In the genomic region with DNA sequence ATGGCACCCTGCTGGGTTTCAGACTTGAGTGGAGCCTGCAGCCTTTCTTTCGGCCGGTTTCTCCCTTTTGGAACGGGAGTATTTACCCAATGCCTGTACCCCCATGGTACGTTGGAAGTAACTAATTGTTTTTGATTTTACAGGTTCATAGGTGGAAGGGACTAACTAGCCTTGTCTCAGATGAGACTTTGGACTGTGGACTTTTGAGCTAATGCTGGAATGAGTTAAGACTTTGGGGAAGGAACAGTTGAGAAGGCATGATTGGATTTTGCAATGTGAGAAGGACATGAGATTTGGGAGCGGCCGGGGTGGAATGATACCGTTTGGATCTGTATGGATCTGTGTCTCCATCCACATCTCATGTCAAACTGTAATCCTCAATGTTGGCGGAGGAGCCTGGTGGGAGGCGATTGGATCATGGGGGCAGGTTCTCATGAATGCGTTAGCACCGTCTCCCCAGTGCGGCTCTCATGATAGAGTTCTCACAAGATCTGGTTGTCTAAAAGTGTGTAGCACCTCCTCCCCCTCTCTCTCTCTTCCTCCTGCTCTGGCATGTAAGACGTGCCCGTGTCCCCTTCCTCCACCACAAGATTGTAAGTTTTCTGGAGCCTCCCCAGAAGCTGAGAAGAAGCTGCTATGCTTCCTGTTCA, we compare ENCODE assay signal across 12 cellular contexts. TPM values are rescaled to one million over a fixed set of nuclear protein-coding genes. Genes with fewer than 3 reads are reported as not detected.
DNase-seq lines count a peak whose midpoint lies in the region; ATAC-seq and TF ChIP-seq lines count a peak whose summit lies in the region.
"Had no signal": no experiment of that assay in that cellular context is flagged by ENCODE, and none has a peak within 500 bp of the region (broad histone marks: within the 10 kb centered on the region; RNA-seq: fewer than 3 reads in every experiment).

No MANE protein-coding gene starts in this region.

- no peaks in the 10 kb centered on the region for H3K9me3 Mint-ChIP-seq in activated CD4-positive, alpha-beta T cell treated with anti-CD3 and anti-CD28 coated beads for 36 hours (ENCODE audit: low read depth)
- H3K9me3 Mint-ChIP-seq: CD4-positive, CD25-positive, alpha-beta regulatory T cell had no signal

- H3K4me2 ChIP-seq in neuronal stem cell (ENCODE audit: insufficient read depth, low read length, poor library complexity, severe bottlenecking) = no peak overlapping the region
- H3K4me2 ChIP-seq: BLaER1 had no signal

- no CpG with 5 or more reads among the region's 14 CpGs for WGBS in neuronal stem cell (ENCODE audit: extremely low coverage in 2 of 2, insufficient read length in 2 of 2, insufficient replicate concordance in 1 of 2), 2 donors
- WGBS in transverse colon (ENCODE audit: low coverage in 1 of 2), 2 donors = 77 to 80% methylated on average over 13 to 14 of the region's 14 CpGs

- no peak for TF ChIP-seq RAD21 in Ishikawa (IDR thresholded peaks at IDR 0.05; ENCODE audit: low read depth)

- TF ChIP-seq EP300 in Ishikawa (IDR thresholded peaks at IDR 0.05; ENCODE audit: borderline replicate concordance) (no peak), transverse colon (IDR thresholded peaks at IDR 0.05; ENCODE audit: low read depth) (no peak)

- H3K14ac ChIP-seq in neuronal stem cell (ENCODE audit: low read length) = peak overlapping the region; percentile 43

- H3K27ac ChIP-seq in neuronal stem cell (replicated peaks; ENCODE audit: low read length) (no peak overlapping the region), transverse colon (peak overlapping the region; percentile 8 to 51 (median 32))
- H3K27ac ChIP-seq: BLaER1, GM23248 had no signal

- DNase-seq in left colon = no peak
- no peak for DNase-seq in neuronal stem cell (ENCODE audit: low spot score)
- no peak for DNase-seq in transverse colon
- no peak for DNase-seq in omental fat pad (ENCODE audit: low spot score)
- no peak for DNase-seq in activated CD4-positive, alpha-beta T cell treated with anti-CD3 and anti-CD28 coated beads for 36 hours
- no peak for DNase-seq in cerebellar nuclear complex (lab: John Stamatoyannopoulos, UW)
- DNase-seq: 8988T; AML-193; CD4-positive, CD25-positive, alpha-beta regulatory T cell; GM23248 had no signal

- H2AK5ac ChIP-seq in neuronal stem cell (ENCODE audit: low read depth, low read length) = no peak overlapping the region

- intact Hi-C loops in left colon (cut with DNase I, micrococcal nuclease) (no loop called here), transverse colon (cut with DNase I; ENCODE audit: low total_unique reads) (no loop called here)
- intact Hi-C loops in activated CD4-positive, alpha-beta T cell treated with anti-CD3 and anti-CD28 coated beads for 36 hours (cut with DNase I, micrococcal nuclease) = no loop called here

- CTCF ChIA-PET in activated CD4-positive, alpha-beta T cell treated with anti-CD3 and anti-CD28 coated beads for 36 hours (lab: Charles Lee) = no interaction called here

- H3K27me3 ChIP-seq in neuronal stem cell (ENCODE audit: control insufficient read depth in 3 of 3, insufficient read depth in 3 of 3, low read depth in 1 of 3, low read length in 3 of 3) = no peaks in the 10 kb centered on the region
- H3K27me3 ChIP-seq in transverse colon = no peaks in the 10 kb centered on the region
- H3K27me3 ChIP-seq: BLaER1 had no signal

- no peak overlapping the region for H3K18ac ChIP-seq in neuronal stem cell (ENCODE audit: low read length)

- H3K9me3 ChIP-seq in neuronal stem cell (replicated peaks in 1 of 2; ENCODE audit: control insufficient read depth in 2 of 2, insufficient read depth in 1 of 2, low read depth in 1 of 2, low read length in 2 of 2) (no peaks in the 10 kb centered on the region), transverse colon (no peaks in the 10 kb centered on the region)
- H3K9me3 ChIP-seq: BLaER1 had no signal

- no peak overlapping the region for H2BK5ac ChIP-seq in neuronal stem cell (ENCODE audit: low read length)

- no peak overlapping the region for H2BK12ac ChIP-seq in neuronal stem cell (ENCODE audit: low read length)

- H3K27me3 Mint-ChIP-seq in activated CD4-positive, alpha-beta T cell treated with anti-CD3 and anti-CD28 coated beads for 36 hours = no peaks in the 10 kb centered on the region

- H3K36me3 ChIP-seq in neuronal stem cell (replicated peaks in 1 of 2; ENCODE audit: control insufficient read depth in 2 of 2, insufficient read depth in 2 of 2, low read length in 2 of 2) = no peaks in the 10 kb centered on the region
- H3K36me3 ChIP-seq in transverse colon = no peaks in the 10 kb centered on the region
- H3K36me3 ChIP-seq: BLaER1 had no signal

- H3K79me1 ChIP-seq in neuronal stem cell (ENCODE audit: low read depth, low read length) = no peaks in the 10 kb centered on the region

- H3K4me1 ChIP-seq in neuronal stem cell (ENCODE audit: control insufficient read depth in 2 of 2, insufficient read depth in 1 of 2, low read depth in 1 of 2, low read length in 2 of 2) (peaks cover 0 to 1% of the 10 kb centered on the region in 2 donors), transverse colon (peaks cover 0 to 23% (median 5%) of the 10 kb centered on the region in 4 donors)
- H3K4me1 ChIP-seq: BLaER1 had no signal

- no peak overlapping the region for H2AFZ ChIP-seq in neuronal stem cell (ENCODE audit: low read length)
- H2AFZ ChIP-seq: GM23248 had no signal

- TF ChIP-seq CTCF in transverse colon (IDR thresholded peaks at IDR 0.05) (no peak), omental fat pad (IDR thresholded peaks at IDR 0.05) (no peak)

- no peak overlapping the region for H3K4ac ChIP-seq in neuronal stem cell (ENCODE audit: low read length)

- no peak overlapping the region for H3K9ac ChIP-seq in neuronal stem cell (ENCODE audit: low read depth, low read length, poor library complexity)
- H3K9ac ChIP-seq: BLaER1, GM23248 had no signal

- no peak overlapping the region for H2BK15ac ChIP-seq in neuronal stem cell (ENCODE audit: low read length)

- no peak for TF ChIP-seq POLR2A in transverse colon (IDR thresholded peaks at IDR 0.05)

- no peak overlapping the region for H3K23ac ChIP-seq in neuronal stem cell (ENCODE audit: low read depth, low read length, poor library complexity)

- POLR2A ChIA-PET in activated CD4-positive, alpha-beta T cell treated with anti-CD3 and anti-CD28 coated beads for 36 hours (lab: Charles Lee) = no interaction called here

- no peak overlapping the region for H4K91ac ChIP-seq in neuronal stem cell (ENCODE audit: low read depth, low read length, poor library complexity)

- in situ Hi-C loops in transverse colon (cut with MboI; ENCODE audit: low pct_ligation_motif_present in 1 of 4, low pct_unique_long_range_greater_than_20kb in 1 of 4, low sequenced_read_pairs in 3 of 4) = no loop called here

- H3K27ac Mint-ChIP-seq in activated CD4-positive, alpha-beta T cell treated with anti-CD3 and anti-CD28 coated beads for 36 hours = no peak overlapping the region
- H3K27ac Mint-ChIP-seq: CD4-positive, CD25-positive, alpha-beta regulatory T cell had no signal

- no peak overlapping the region for H3K4me3 Mint-ChIP-seq in activated CD4-positive, alpha-beta T cell treated with anti-CD3 and anti-CD28 coated beads for 36 hours
- H3K4me3 Mint-ChIP-seq: CD4-positive, CD25-positive, alpha-beta regulatory T cell had no signal

- H3K36me3 Mint-ChIP-seq in activated CD4-positive, alpha-beta T cell treated with anti-CD3 and anti-CD28 coated beads for 36 hours (ENCODE audit: low read depth) = no peaks in the 10 kb centered on the region
- H3K36me3 Mint-ChIP-seq: CD4-positive, CD25-positive, alpha-beta regulatory T cell had no signal

- H3K4me1 Mint-ChIP-seq in activated CD4-positive, alpha-beta T cell treated with anti-CD3 and anti-CD28 coated beads for 36 hours = no peaks in the 10 kb centered on the region
- H3K4me1 Mint-ChIP-seq: CD4-positive, CD25-positive, alpha-beta regulatory T cell had no signal

- no peak overlapping the region for H3K4me3 ChIP-seq in neuronal stem cell (ENCODE audit: low read length in 2 of 2)
- H3K4me3 ChIP-seq in transverse colon = no peak overlapping the region
- H3K4me3 ChIP-seq: BLaER1, GM23248 had no signal

- peak; percentile 24 for ATAC-seq in left colon
- no peak for ATAC-seq in omental fat pad (ENCODE audit: low FRiP score)
- no peak for ATAC-seq in activated CD4-positive, alpha-beta T cell treated with anti-CD3 and anti-CD28 coated beads for 36 hours

- peak overlapping the region; percentile 50 for H2BK120ac ChIP-seq in neuronal stem cell (ENCODE audit: low read depth, low read length)

- H4K8ac ChIP-seq in neuronal stem cell (ENCODE audit: low read depth, low read length) = no peak overlapping the region

TF ChIP-seq in Ishikawa, 13 proteins besides CTCF, POLR2A, EP300 and RAD21:
- 0 out of 2 replicates have a peak, but pooled peaks have one; percentile 6 for TF ChIP-seq YY1 (IDR thresholded peaks at IDR 0.05; ENCODE audit: low read depth)
- TF ChIP-seq NFIC (IDR thresholded peaks at IDR 0.05) = no peak

RNA-seq across cellular contexts. Expression of gene ROCK2, which starts 54.8 kb away (rescaled TPM):
- total RNA-seq in left colon = 10 to 100 TPM; 78.4 to 90.9 TPM
- 19.4 TPM for polyA plus RNA-seq in neuronal stem cell (2013, experiment 1 of 2)
- polyA plus RNA-seq in neuronal stem cell (2013, experiment 2 of 2) = 20.3 TPM
- 10 to 100 TPM; 53.9 to 93.0 (median 74.7) TPM for total RNA-seq in transverse colon
- 100 to 1,000 TPM; 110 to 197 (median 155) TPM for total RNA-seq in omental fat pad
- 10 to 100 TPM; 14.4 to 16.7 TPM for total RNA-seq in activated CD4-positive, alpha-beta T cell treated with anti-CD3 and anti-CD28 coated beads for 36 hours
